In the genomic region with DNA sequence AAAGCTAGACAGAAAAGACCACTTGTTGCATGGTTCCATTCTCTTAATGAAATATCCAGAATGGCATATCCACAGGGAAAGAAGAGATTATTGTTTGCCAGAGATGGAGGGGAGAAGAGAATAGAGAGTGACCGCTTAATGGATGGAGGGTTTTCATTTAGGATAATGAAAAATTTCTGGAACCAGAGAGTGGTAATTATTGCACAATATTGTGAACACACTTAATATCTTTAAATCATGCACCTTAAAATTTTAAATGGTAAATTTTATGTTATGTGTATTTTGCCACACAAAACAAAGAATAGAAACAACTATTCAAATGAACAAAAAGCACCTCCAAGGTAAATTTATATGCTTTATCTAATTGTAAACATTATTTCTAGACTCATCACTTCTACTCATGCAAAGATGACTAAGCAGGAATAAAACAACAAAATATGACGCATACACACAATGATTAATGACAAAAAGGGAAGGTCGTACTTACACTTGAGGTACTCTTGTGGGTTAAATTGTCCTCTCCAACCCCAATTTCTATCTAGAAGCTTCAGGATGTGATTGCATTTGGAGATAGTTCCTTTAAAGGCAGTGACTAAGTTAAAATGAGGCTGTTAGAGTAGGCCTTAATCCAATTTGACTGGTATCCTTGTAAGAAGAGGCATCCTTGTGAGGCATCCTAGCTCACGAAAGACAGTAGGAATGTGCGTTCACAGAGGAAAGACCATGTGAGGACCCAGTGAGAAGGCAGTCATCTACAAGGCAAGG, we compare ENCODE assay signal across 1 cellular context.
TF ChIP-seq lines count a peak whose summit lies in the region.

No MANE protein-coding gene starts in this region.

TF ChIP-seq in K562, 482 proteins besides CTCF, POLR2A, EP300 and RAD21 (continued from another document and continues in another):
- TF ChIP-seq MAZ (CRISPR knock-in tag; conservative IDR thresholded peaks at IDR 0.05 in 1 of 2, IDR thresholded peaks at IDR 0.05 in 1 of 2) = no peak
- TF ChIP-seq, protein P1, sequence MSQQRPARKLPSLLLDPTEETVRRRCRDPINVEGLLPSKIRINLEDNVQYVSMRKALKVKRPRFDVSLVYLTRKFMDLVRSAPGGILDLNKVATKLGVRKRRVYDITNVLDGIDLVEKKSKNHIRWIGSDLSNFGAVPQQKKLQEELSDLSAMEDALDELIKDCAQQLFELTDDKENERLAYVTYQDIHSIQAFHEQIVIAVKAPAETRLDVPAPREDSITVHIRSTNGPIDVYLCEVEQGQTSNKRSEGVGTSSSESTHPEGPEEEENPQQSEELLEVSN (IDR thresholded peaks at IDR 0.05; ENCODE audit: borderline replicate concordance in 1 of 2, extremely low read depth in 1 of 2, insufficient read depth in 1 of 2, insufficient read length in 1 of 2, low read depth in 1 of 2, low read length in 1 of 2, poor library complexity in 1 of 2, severe bottlenecking in 1 of 2) = no peak
- TF ChIP-seq ZNF263 (CRISPR knock-in tag; IDR thresholded peaks at IDR 0.05; ENCODE audit: borderline replicate concordance) = no peak
- peak; percentile 83 for TF ChIP-seq ADNP (tag; IDR thresholded peaks at IDR 0.05)
- peak; percentile 91 for TF ChIP-seq MAFK (IDR thresholded peaks at IDR 0.05; ENCODE audit: low read length)
- TF ChIP-seq, protein P2, sequence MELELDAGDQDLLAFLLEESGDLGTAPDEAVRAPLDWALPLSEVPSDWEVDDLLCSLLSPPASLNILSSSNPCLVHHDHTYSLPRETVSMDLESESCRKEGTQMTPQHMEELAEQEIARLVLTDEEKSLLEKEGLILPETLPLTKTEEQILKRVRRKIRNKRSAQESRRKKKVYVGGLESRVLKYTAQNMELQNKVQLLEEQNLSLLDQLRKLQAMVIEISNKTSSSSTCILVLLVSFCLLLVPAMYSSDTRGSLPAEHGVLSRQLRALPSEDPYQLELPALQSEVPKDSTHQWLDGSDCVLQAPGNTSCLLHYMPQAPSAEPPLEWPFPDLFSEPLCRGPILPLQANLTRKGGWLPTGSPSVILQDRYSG (tag; conservative IDR thresholded peaks at IDR 0.05; ENCODE audit: low read depth) = no peak; the same call in 1 of the 2 replicates
- no peak for TF ChIP-seq FUS (optimal IDR thresholded peaks at IDR 0.05; ENCODE audit: low read depth, low read length)
- TF ChIP-seq POLR2B (IDR thresholded peaks at IDR 0.05; ENCODE audit: low read depth, partially characterized antibody) = no peak
- no peak for TF ChIP-seq HMG20B (CRISPR knock-in tag; IDR thresholded peaks at IDR 0.05)
- TF ChIP-seq TCF7L2 (IDR thresholded peaks at IDR 0.05; ENCODE audit: low read depth, low read length) = no peak
- 0 out of 2 replicates have a peak, but pooled peaks have one; percentile 13 for TF ChIP-seq TEAD2 (tag; IDR thresholded peaks at IDR 0.05)
- TF ChIP-seq, protein P3, sequence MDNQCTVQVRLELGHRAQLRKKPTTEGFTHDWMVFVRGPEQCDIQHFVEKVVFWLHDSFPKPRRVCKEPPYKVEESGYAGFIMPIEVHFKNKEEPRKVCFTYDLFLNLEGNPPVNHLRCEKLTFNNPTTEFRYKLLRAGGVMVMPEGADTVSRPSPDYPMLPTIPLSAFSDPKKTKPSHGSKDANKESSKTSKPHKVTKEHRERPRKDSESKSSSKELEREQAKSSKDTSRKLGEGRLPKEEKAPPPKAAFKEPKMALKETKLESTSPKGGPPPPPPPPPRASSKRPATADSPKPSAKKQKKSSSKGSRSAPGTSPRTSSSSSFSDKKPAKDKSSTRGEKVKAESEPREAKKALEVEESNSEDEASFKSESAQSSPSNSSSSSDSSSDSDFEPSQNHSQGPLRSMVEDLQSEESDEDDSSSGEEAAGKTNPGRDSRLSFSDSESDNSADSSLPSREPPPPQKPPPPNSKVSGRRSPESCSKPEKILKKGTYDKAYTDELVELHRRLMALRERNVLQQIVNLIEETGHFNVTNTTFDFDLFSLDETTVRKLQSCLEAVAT (IDR thresholded peaks at IDR 0.05) = peak in 1 of 2 experiments; percentile 43; a peak in 1 of 4 replicates
- TF ChIP-seq MYNN (IDR thresholded peaks at IDR 0.05) = 0 out of 2 replicates have a peak, but pooled peaks have one; percentile 44
- TF ChIP-seq MYNN (CRISPR knock-in tag; IDR thresholded peaks at IDR 0.05) = no peak
- TF ChIP-seq, protein P4, sequence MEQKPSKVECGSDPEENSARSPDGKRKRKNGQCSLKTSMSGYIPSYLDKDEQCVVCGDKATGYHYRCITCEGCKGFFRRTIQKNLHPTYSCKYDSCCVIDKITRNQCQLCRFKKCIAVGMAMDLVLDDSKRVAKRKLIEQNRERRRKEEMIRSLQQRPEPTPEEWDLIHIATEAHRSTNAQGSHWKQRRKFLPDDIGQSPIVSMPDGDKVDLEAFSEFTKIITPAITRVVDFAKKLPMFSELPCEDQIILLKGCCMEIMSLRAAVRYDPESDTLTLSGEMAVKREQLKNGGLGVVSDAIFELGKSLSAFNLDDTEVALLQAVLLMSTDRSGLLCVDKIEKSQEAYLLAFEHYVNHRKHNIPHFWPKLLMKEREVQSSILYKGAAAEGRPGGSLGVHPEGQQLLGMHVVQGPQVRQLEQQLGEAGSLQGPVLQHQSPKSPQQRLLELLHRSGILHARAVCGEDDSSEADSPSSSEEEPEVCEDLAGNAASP (IDR thresholded peaks at IDR 0.05) = no peak
- no peak for TF ChIP-seq ZNF431 (CRISPR knock-in tag; IDR thresholded peaks at IDR 0.05)
- TF ChIP-seq, protein P5, sequence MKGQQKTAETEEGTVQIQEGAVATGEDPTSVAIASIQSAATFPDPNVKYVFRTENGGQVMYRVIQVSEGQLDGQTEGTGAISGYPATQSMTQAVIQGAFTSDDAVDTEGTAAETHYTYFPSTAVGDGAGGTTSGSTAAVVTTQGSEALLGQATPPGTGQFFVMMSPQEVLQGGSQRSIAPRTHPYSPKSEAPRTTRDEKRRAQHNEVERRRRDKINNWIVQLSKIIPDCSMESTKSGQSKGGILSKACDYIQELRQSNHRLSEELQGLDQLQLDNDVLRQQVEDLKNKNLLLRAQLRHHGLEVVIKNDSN (CRISPR knock-in tag; IDR thresholded peaks at IDR 0.05) = no peak
- TF ChIP-seq, protein P6, sequence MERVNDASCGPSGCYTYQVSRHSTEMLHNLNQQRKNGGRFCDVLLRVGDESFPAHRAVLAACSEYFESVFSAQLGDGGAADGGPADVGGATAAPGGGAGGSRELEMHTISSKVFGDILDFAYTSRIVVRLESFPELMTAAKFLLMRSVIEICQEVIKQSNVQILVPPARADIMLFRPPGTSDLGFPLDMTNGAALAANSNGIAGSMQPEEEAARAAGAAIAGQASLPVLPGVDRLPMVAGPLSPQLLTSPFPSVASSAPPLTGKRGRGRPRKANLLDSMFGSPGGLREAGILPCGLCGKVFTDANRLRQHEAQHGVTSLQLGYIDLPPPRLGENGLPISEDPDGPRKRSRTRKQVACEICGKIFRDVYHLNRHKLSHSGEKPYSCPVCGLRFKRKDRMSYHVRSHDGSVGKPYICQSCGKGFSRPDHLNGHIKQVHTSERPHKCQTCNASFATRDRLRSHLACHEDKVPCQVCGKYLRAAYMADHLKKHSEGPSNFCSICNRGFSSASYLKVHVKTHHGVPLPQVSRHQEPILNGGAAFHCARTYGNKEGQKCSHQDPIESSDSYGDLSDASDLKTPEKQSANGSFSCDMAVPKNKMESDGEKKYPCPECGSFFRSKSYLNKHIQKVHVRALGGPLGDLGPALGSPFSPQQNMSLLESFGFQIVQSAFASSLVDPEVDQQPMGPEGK (CRISPR knock-in tag; IDR thresholded peaks at IDR 0.05; ENCODE audit: borderline replicate concordance) = no peak
- no peak for TF ChIP-seq SMAD3 (CRISPR knock-in tag; conservative IDR thresholded peaks at IDR 0.05)
- TF ChIP-seq KDM5B (IDR thresholded peaks at IDR 0.05; ENCODE audit: insufficient replicate concordance, low read depth, low read length) = no peak
- TF ChIP-seq TAL1 (IDR thresholded peaks at IDR 0.05) = peak; percentile 86
- no peak for TF ChIP-seq ZNF184 (CRISPR knock-in tag; IDR thresholded peaks at IDR 0.05)
- no peak for TF ChIP-seq CHCHD3 (CRISPR knock-in tag; IDR thresholded peaks at IDR 0.05)
- TF ChIP-seq, protein P7, sequence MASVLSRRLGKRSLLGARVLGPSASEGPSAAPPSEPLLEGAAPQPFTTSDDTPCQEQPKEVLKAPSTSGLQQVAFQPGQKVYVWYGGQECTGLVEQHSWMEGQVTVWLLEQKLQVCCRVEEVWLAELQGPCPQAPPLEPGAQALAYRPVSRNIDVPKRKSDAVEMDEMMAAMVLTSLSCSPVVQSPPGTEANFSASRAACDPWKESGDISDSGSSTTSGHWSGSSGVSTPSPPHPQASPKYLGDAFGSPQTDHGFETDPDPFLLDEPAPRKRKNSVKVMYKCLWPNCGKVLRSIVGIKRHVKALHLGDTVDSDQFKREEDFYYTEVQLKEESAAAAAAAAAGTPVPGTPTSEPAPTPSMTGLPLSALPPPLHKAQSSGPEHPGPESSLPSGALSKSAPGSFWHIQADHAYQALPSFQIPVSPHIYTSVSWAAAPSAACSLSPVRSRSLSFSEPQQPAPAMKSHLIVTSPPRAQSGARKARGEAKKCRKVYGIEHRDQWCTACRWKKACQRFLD (CRISPR knock-in tag; IDR thresholded peaks at IDR 0.05) = no peak
- peak; percentile 99 for TF ChIP-seq CEBPB (tag; IDR thresholded peaks at IDR 0.05)
- TF ChIP-seq SMARCA4 (IDR thresholded peaks at IDR 0.05) = peak; percentile 97
- TF ChIP-seq, protein P8, sequence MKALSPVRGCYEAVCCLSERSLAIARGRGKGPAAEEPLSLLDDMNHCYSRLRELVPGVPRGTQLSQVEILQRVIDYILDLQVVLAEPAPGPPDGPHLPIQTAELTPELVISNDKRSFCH (CRISPR knock-in tag; IDR thresholded peaks at IDR 0.05) = no peak
- TF ChIP-seq, protein P8 (tag; IDR thresholded peaks at IDR 0.05) = 0 out of 2 replicates have a peak, but pooled peaks have one; percentile 21
- TF ChIP-seq SMARCE1 (IDR thresholded peaks at IDR 0.05) = peak; percentile 98
- TF ChIP-seq PHTF2 (CRISPR knock-in tag; IDR thresholded peaks at IDR 0.05) = no peak
- no peak for TF ChIP-seq RFX1 (IDR thresholded peaks at IDR 0.05)
- no peak for TF ChIP-seq NUFIP1 (IDR thresholded peaks at IDR 0.05; ENCODE audit: partially characterized antibody)
- peak; percentile 28 for TF ChIP-seq TBP (optimal IDR thresholded peaks at IDR 0.05; ENCODE audit: low read depth, low read length)
- no peak for TF ChIP-seq ZNF3 (CRISPR knock-in tag; IDR thresholded peaks at IDR 0.05)
- TF ChIP-seq BCL6 (CRISPR knock-in tag; IDR thresholded peaks at IDR 0.05) = no peak
- peak; percentile 78; the same call in 1 of the 2 replicates for TF ChIP-seq GATAD2B (IDR thresholded peaks at IDR 0.05; ENCODE audit: borderline replicate concordance)
- TF ChIP-seq NEUROD1 (IDR thresholded peaks at IDR 0.05; ENCODE audit: borderline replicate concordance, low read depth, low read length, partially characterized antibody) = peak; percentile 44
- peak; percentile 93 for TF ChIP-seq MAFF (IDR thresholded peaks at IDR 0.05; ENCODE audit: low read length)
- no peak for TF ChIP-seq ZNF212 (CRISPR knock-in tag; IDR thresholded peaks at IDR 0.05)
- TF ChIP-seq GATA2 (CRISPR knock-in tag; IDR thresholded peaks at IDR 0.05) = peak; percentile 81
- TF ChIP-seq PURB (CRISPR knock-in tag; IDR thresholded peaks at IDR 0.05; ENCODE audit: low read depth) = no peak
- peak; percentile 71 for TF ChIP-seq CCNT2 (IDR thresholded peaks at IDR 0.05; ENCODE audit: borderline replicate concordance, extremely low read depth, insufficient read length, low read depth, low read length)
- TF ChIP-seq TCF7 (IDR thresholded peaks at IDR 0.05; ENCODE audit: borderline replicate concordance) = no peak
- TF ChIP-seq HIVEP1 (CRISPR knock-in tag; IDR thresholded peaks at IDR 0.05) = no peak
- TF ChIP-seq POLR2AphosphoS5 (IDR thresholded peaks at IDR 0.05; ENCODE audit: control insufficient read depth, insufficient read depth, low read depth, low read length) = peak; percentile 60
